Comparison of ENCODE assay signal across 17 cellular contexts in genomic region chr2:112162341-112162740, GRCh38. TPM values are rescaled to one million over a fixed set of nuclear protein-coding genes. Genes with fewer than 3 reads are reported as not detected.
A peak's percentile ranks its signal among the peaks of the same experiment; 100 is the strongest.
DNase-seq lines count a peak whose midpoint lies in the region; ATAC-seq, FAIRE-seq and TF ChIP-seq lines count a peak whose summit lies in the region.
"Had no signal": no experiment of that assay in that cellular context is flagged by ENCODE, and none has a peak within 500 bp of the region (broad histone marks: within the 10 kb centered on the region; RNA-seq: fewer than 3 reads in every experiment).

No MANE protein-coding gene starts in this region.

- ATAC-seq in left cardiac atrium (no peak), GM21619 (IDR thresholded peaks at IDR 0.05; ENCODE audit: unreplicated experiment) (no peak), HG02588 (IDR thresholded peaks at IDR 0.05; ENCODE audit: unreplicated experiment) (no peak)
- ATAC-seq: A549, GM12878 had no signal

- no peak for TF ChIP-seq CTCF in coronary artery (IDR thresholded peaks at IDR 0.05)

- no peak for TF ChIP-seq POLR2A in GM12892 (IDR thresholded peaks at IDR 0.05; ENCODE audit: low read depth, low read length)

- intact Hi-C loops in cardiac septum (cut with DNase I) (no loop called here), left cardiac atrium (cut with DNase I) (no loop called here)

- no peak overlapping the region for H3K4me3 ChIP-seq in coronary artery
- H3K4me3 ChIP-seq: A549, GM12878, HAP-1 had no signal

- no peak overlapping the region for H3K27ac ChIP-seq in coronary artery
- H3K27ac ChIP-seq: A549, HL-60 had no signal

- DNase-seq in cardiac septum (ENCODE audit: low spot score) (peak; percentile 65), left cardiac atrium (no peak), coronary artery (ENCODE audit: low spot score) (peak; percentile 26), myocyte (ENCODE audit: low read depth) (peak; percentile 31), GM12892 (ENCODE audit: insufficient read length) (no peak)
- DNase-seq: Calu3; CD4-positive, CD25-positive, alpha-beta regulatory T cell; DMS 273 treated with DMSO at 0.1 percent for 48 hours; DMS79 had no signal

- FAIRE-seq in GM12892 (lab: Jason Lieb, UNC): no peak
- FAIRE-seq: A549, GM12878, H1 had no signal

RNA-seq across cellular contexts. Expression of gene FBLN7, which starts 24.2 kb away (rescaled TPM):
- total RNA-seq in cardiac septum (1.00 TPM), left cardiac atrium (1 to 10 TPM; 1.1 to 2.3 TPM), myocyte (9.6 and 14.7 TPM in 2 replicates)
- polyA plus RNA-seq in myocyte (2012): 12.7 TPM
- not detected for polyA plus RNA-seq in GM12892 (2012; ENCODE audit: missing spikeins)
- total RNA-seq: G401 had no signal

Comparison
In these comparisons a context has a peak if more than half of its experiments do, and no peak if none do; other contexts are left out.
1. DNase-seq: peak in cardiac septum (single experiment), coronary artery (single experiment) and myocyte (single experiment); none in left cardiac atrium (single experiment) and GM12892 (single experiment).